35 cellular contexts compared by ENCODE assay signal in the genomic region with DNA sequence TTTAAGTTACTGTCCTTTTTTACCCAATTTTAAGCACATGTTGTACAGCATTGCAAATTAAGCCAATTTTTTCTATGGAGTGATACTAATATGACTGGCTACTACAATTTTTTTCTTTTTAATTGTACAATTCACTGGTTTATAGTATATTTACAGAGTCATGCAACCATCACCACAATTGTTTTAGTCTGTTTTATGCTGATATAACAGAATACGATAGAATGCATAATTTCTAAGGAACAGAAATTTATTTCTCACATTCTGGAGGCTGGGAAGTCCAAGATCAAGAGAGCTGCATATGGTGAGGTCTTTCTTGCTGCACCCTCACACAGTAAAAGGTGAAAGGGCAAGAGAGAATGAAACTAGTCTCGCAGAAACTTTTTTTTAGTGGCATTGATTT.
"Had no signal": no experiment of that assay in that cellular context is flagged by ENCODE, and none has a peak within 500 bp of the region (broad histone marks: within the 10 kb centered on the region; RNA-seq: fewer than 3 reads in every experiment).

No MANE protein-coding gene starts in this region.

- H3K4me3 ChIP-seq: MG63 had no signal

- H3K9me3 ChIP-seq: MG63 had no signal

- H3K27me3 ChIP-seq: MG63 had no signal

- DNase-seq: Karpas-422, Kasumi-1, MG63, MM.1S, MV-4-11, NCI-H1048, NCI-H1092, NCI-H1092 treated with DMSO at 0.1 percent for 48 hours, NCI-H1105, NCI-H1105 treated with DMSO at 0.1 percent for 48 hours, NCI-H1417, NCI-H1417 treated with DMSO at 0.1 percent for 48 hours, NCI-H1436, NCI-H1436 treated with DMSO at 0.1 percent for 48 hours, NCI-H146, NCI-H1694, NCI-H1694 treated with DMSO at 0.1 percent for 48 hours, NCI-H187, NCI-H187 treated with DMSO at 0.1 percent for 48 hours, NCI-H1930, NCI-H2029, NCI-H2029 treated with DMSO at 0.1 percent for 48 hours, NCI-H2081, NCI-H2081 treated with DMSO at 0.1 percent for 48 hours, NCI-H2107, NCI-H2171, NCI-H2171 treated with DMSO at 0.1 percent for 48 hours, NCI-H2227 treated with DMSO at 0.1 percent for 48 hours, NCI-H226, NCI-H345, NCI-H446, NCI-H446 treated with DMSO at 0.1 percent for 48 hours, NCI-H510A, NCI-H510A treated with DMSO at 0.1 percent for 48 hours, NCI-H524 had no signal

- H3K36me3 ChIP-seq: MG63 had no signal
